In genomic region chr18:79518683-79519128, GRCh38 we compare ENCODE assay signal across 16 cellular contexts.
DNase-seq lines count a peak whose midpoint lies in the region; ATAC-seq lines count a peak whose summit lies in the region.
"Had no signal": no experiment of that assay in that cellular context is flagged by ENCODE, and none has a peak within 500 bp of the region (broad histone marks: within the 10 kb centered on the region; RNA-seq: fewer than 3 reads in every experiment).

No MANE protein-coding gene starts in this region.

- H3K27ac ChIP-seq in effector memory CD4-positive, alpha-beta T cell (ENCODE audit: insufficient read depth, low read length, poor library complexity, severe bottlenecking), result peak overlapping the region; percentile 7
- H3K27ac ChIP-seq: SJCRH30, stomach had no signal

- H3K27ac Mint-ChIP-seq in activated T-cell treated with anti-CD3 and anti-CD28 coated beads, Interleukin-2, amount 50 U/mL, for 24 hours, result peak overlapping the region; percentile 97
- H3K27ac Mint-ChIP-seq in T-cell, result peak overlapping the region; percentile 95 to 97
- H3K27ac Mint-ChIP-seq in stimulated activated naive B cell treated with anti-CD40 and anti-IgM and Interleukin-4, amounts not matched to agents 10 μg/mL and 1 μg/mL and 100 μg/mL, for 72 hours, result peak overlapping the region; percentile 47

- no peaks in the 10 kb centered on the region for H3K9me3 ChIP-seq in effector memory CD4-positive, alpha-beta T cell (ENCODE audit: control insufficient read depth, low read length)
- H3K9me3 ChIP-seq: SJCRH30, stomach had no signal

- H3K4me3 Mint-ChIP-seq in activated T-cell treated with anti-CD3 and anti-CD28 coated beads, Interleukin-2, amount 50 U/mL, for 24 hours, result no peak overlapping the region
- no peak overlapping the region for H3K4me3 Mint-ChIP-seq in activated T-cell treated with anti-CD3 and anti-CD28 coated beads, Interleukin-2, amount 50 U/mL, for 4 hours
- H3K4me3 Mint-ChIP-seq in T-cell, result peak overlapping the region in 1 of 3 donors; percentile 78
- peak overlapping the region in 1 of 2 donors; percentile 4 for H3K4me3 Mint-ChIP-seq in stimulated activated naive B cell treated with anti-CD40 and anti-IgM and Interleukin-4, amounts not matched to agents 10 μg/mL and 1 μg/mL and 100 μg/mL, for 72 hours
- H3K4me3 Mint-ChIP-seq: activated naive CD8-positive, alpha-beta T cell treated with anti-CD3 and anti-CD28 coated beads, Interleukin-2, amount 10 ng/mL, durations not matched to agents 7 days and 5 days; natural killer cell treated with Interleukin-12 subunit alpha and Interleukin-12 subunit beta and Interleukin-15 and Interleukin-18, amount 100 ng/mL, for 72 hours had no signal

- no peaks in the 10 kb centered on the region for H3K27me3 Mint-ChIP-seq in activated T-cell treated with anti-CD3 and anti-CD28 coated beads, Interleukin-2, amount 50 U/mL, for 24 hours
- H3K27me3 Mint-ChIP-seq in activated T-cell treated with anti-CD3 and anti-CD28 coated beads, Interleukin-2, amount 50 U/mL, for 4 hours (ENCODE audit: low read depth), result no peaks in the 10 kb centered on the region
- H3K27me3 Mint-ChIP-seq in T-cell, result no peaks in the 10 kb centered on the region
- no peaks in the 10 kb centered on the region for H3K27me3 Mint-ChIP-seq in stimulated activated naive B cell treated with anti-CD40 and anti-IgM and Interleukin-4, amounts not matched to agents 10 μg/mL and 1 μg/mL and 100 μg/mL, for 72 hours
- H3K27me3 Mint-ChIP-seq: activated naive CD8-positive, alpha-beta T cell treated with anti-CD3 and anti-CD28 coated beads, Interleukin-2, amount 10 ng/mL, durations not matched to agents 7 days and 5 days; natural killer cell treated with Interleukin-12 subunit alpha and Interleukin-12 subunit beta and Interleukin-15 and Interleukin-18, amount 100 ng/mL, for 72 hours had no signal

- no peaks in the 10 kb centered on the region for H3K36me3 ChIP-seq in effector memory CD4-positive, alpha-beta T cell (ENCODE audit: control insufficient read depth, insufficient read depth, low read length)
- H3K36me3 ChIP-seq: SJCRH30, stomach had no signal

- peaks cover 60% of the 10 kb centered on the region for H3K4me1 ChIP-seq in effector memory CD4-positive, alpha-beta T cell (ENCODE audit: control insufficient read depth, insufficient read depth, low read length, poor library complexity, severe bottlenecking)
- H3K4me1 ChIP-seq: SJCRH30 had no signal

- CTCF ChIA-PET in T-cell (lab: Charles Lee), result no interaction called here

- H3K27me3 ChIP-seq in effector memory CD4-positive, alpha-beta T cell (replicated peaks; ENCODE audit: control insufficient read depth, insufficient read depth, low read length, poor library complexity, severe bottlenecking), result no peaks in the 10 kb centered on the region
- H3K27me3 ChIP-seq: SJCRH30 had no signal

- H3K36me3 Mint-ChIP-seq in activated T-cell treated with anti-CD3 and anti-CD28 coated beads, Interleukin-2, amount 50 U/mL, for 24 hours (ENCODE audit: low read depth), result peaks cover 38% of the 10 kb centered on the region
- peaks cover 6% of the 10 kb centered on the region for H3K36me3 Mint-ChIP-seq in activated T-cell treated with anti-CD3 and anti-CD28 coated beads, Interleukin-2, amount 50 U/mL, for 4 hours (ENCODE audit: insufficient read depth)
- peaks cover 4% of the 10 kb centered on the region for H3K36me3 Mint-ChIP-seq in T-cell
- peaks cover 42 to 71% of the 10 kb centered on the region in 2 donors for H3K36me3 Mint-ChIP-seq in stimulated activated naive B cell treated with anti-CD40 and anti-IgM and Interleukin-4, amounts not matched to agents 10 μg/mL and 1 μg/mL and 100 μg/mL, for 72 hours
- H3K36me3 Mint-ChIP-seq: natural killer cell treated with Interleukin-12 subunit alpha and Interleukin-12 subunit beta and Interleukin-15 and Interleukin-18, amount 100 ng/mL, for 72 hours had no signal

- no peak for DNase-seq in activated T-cell treated with anti-CD3 and anti-CD28 coated beads, Interleukin-2, amount 50 U/mL, for 24 hours
- no peak for DNase-seq in activated T-cell treated with anti-CD3 and anti-CD28 coated beads, Interleukin-2, amount 50 U/mL, for 4 hours
- peak in 3 of 34 experiments; percentile 4 to 11 (median 5) for DNase-seq in T-cell
- DNase-seq in effector memory CD4-positive, alpha-beta T cell, result no peak
- DNase-seq in stimulated activated naive B cell treated with anti-CD40 and anti-IgM and Interleukin-4, amounts not matched to agents 10 μg/mL and 1 μg/mL and 100 μg/mL, for 72 hours, result no peak
- no peak for DNase-seq in NCI-H1694 (lab: John Stamatoyannopoulos, UW)
- DNase-seq in kidney glomerular epithelial cell (lab: John Stamatoyannopoulos, UW), result no peak
- DNase-seq: activated naive CD8-positive, alpha-beta T cell treated with anti-CD3 and anti-CD28 coated beads, Interleukin-2, amount 10 ng/mL, durations not matched to agents 7 days and 5 days; KBM-7; NCI-H526; PC-3; SJCRH30; stomach had no signal

- H3K4me1 Mint-ChIP-seq in activated T-cell treated with anti-CD3 and anti-CD28 coated beads, Interleukin-2, amount 50 U/mL, for 24 hours (ENCODE audit: low read depth), result peaks cover 82% of the 10 kb centered on the region
- peaks cover 75% of the 10 kb centered on the region for H3K4me1 Mint-ChIP-seq in activated T-cell treated with anti-CD3 and anti-CD28 coated beads, Interleukin-2, amount 50 U/mL, for 4 hours (ENCODE audit: low read depth)
- H3K4me1 Mint-ChIP-seq in T-cell, result peaks cover 67 to 84% (median 79%) of the 10 kb centered on the region in 3 donors
- peaks cover 51 to 79% of the 10 kb centered on the region in 2 donors for H3K4me1 Mint-ChIP-seq in stimulated activated naive B cell treated with anti-CD40 and anti-IgM and Interleukin-4, amounts not matched to agents 10 μg/mL and 1 μg/mL and 100 μg/mL, for 72 hours

- POLR2A ChIA-PET in T-cell (lab: Charles Lee), result no interaction called here

- no peak overlapping the region for H3K4me3 ChIP-seq in effector memory CD4-positive, alpha-beta T cell (ENCODE audit: insufficient read depth, low read depth, low read length, poor library complexity, severe bottlenecking)
- H3K4me3 ChIP-seq: lung, SJCRH30, stomach had no signal

- no peaks in the 10 kb centered on the region for H3K9me3 Mint-ChIP-seq in activated T-cell treated with anti-CD3 and anti-CD28 coated beads, Interleukin-2, amount 50 U/mL, for 24 hours
- no peaks in the 10 kb centered on the region for H3K9me3 Mint-ChIP-seq in activated T-cell treated with anti-CD3 and anti-CD28 coated beads, Interleukin-2, amount 50 U/mL, for 4 hours
- no peaks in the 10 kb centered on the region for H3K9me3 Mint-ChIP-seq in T-cell
- H3K9me3 Mint-ChIP-seq in stimulated activated naive B cell treated with anti-CD40 and anti-IgM and Interleukin-4, amounts not matched to agents 10 μg/mL and 1 μg/mL and 100 μg/mL, for 72 hours, result no peaks in the 10 kb centered on the region
- H3K9me3 Mint-ChIP-seq: activated naive CD8-positive, alpha-beta T cell treated with anti-CD3 and anti-CD28 coated beads, Interleukin-2, amount 10 ng/mL, durations not matched to agents 7 days and 5 days; natural killer cell treated with Interleukin-12 subunit alpha and Interleukin-12 subunit beta and Interleukin-15 and Interleukin-18, amount 100 ng/mL, for 72 hours had no signal

- no peak for ATAC-seq in activated T-cell treated with anti-CD3 and anti-CD28 coated beads, Interleukin-2, amount 50 U/mL, for 4 hours
- ATAC-seq in T-cell (replicated peaks in 1 of 4) (no peak), GM19035 (IDR thresholded peaks at IDR 0.05; ENCODE audit: unreplicated experiment) (no peak)
- no peak for ATAC-seq in stimulated activated naive B cell treated with anti-CD40 and anti-IgM and Interleukin-4, amounts not matched to agents 10 μg/mL and 1 μg/mL and 100 μg/mL, for 72 hours (replicated peaks)
- ATAC-seq: natural killer cell treated with Interleukin-12 subunit alpha and Interleukin-12 subunit beta and Interleukin-15 and Interleukin-18, amount 100 ng/mL, for 72 hours; PC-3 had no signal

Comparison
In these comparisons a context has a peak if more than half of its experiments do, and no peak if none do; other contexts are left out.
1. H3K27ac Mint-ChIP-seq: peak in every context shown above with its lines; median percentile 97 in activated T-cell treated with anti-CD3 and anti-CD28 coated beads, Interleukin-2, amount 50 U/mL, for 24 hours; 96 in T-cell; 47 in stimulated activated naive B cell treated with anti-CD40 and anti-IgM and Interleukin-4, amounts not matched to agents 10 μg/mL and 1 μg/mL and 100 μg/mL, for 72 hours.